In the genomic region with DNA sequence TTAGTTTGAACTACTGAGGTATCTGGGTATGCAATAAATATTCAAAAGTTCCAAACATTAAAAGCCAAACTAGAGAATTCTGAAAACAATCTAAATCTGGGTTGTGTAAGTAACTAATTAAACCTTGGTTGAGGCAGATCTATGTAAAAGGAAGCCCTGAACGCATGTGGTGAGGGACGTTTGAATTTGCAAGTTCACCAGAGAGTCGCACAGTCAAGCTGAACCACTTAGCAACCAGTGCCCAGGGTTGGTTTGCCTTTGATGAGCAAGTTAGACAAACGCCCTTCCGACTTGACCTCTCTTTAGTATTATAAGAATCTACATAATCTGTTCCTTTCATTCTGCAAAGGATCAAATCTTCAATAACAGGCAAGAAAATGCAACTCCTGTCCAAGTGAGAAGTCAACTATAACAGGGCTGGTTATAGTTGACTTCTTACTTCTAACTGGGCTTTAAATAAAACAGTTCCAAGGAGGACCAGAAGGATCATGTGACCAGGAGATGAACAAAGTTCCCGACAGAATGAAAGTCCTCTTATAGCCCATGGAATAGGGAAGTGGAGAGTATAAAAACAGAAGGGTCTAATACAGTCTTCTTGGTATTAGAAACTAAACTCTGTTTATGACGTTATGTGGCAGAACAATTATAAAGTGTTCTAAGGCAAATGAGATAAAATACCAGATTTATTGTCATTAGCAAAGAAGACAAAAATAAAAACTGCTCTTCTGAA, we compare ENCODE assay signal across 1 cellular context.
TF ChIP-seq lines count a peak whose summit lies in the region.

No MANE protein-coding gene starts in this region.

TF ChIP-seq in HepG2, 621 proteins besides CTCF, POLR2A, EP300 and RAD21:
- TF ChIP-seq RFXANK (CRISPR knock-in tag; IDR thresholded peaks at IDR 0.05) (no peak), TAF15 (IDR thresholded peaks at IDR 0.05; ENCODE audit: low read depth, low read length, poor library complexity, severe bottlenecking) (no peak), MIER3 (CRISPR knock-in tag; IDR thresholded peaks at IDR 0.05; ENCODE audit: borderline replicate concordance) (no peak), ZFP82 (CRISPR knock-in tag; IDR thresholded peaks at IDR 0.05; ENCODE audit: borderline replicate concordance) (no peak), SCMH1 (CRISPR knock-in tag; IDR thresholded peaks at IDR 0.05; ENCODE audit: borderline replicate concordance) (no peak), ZFP36L1 (CRISPR knock-in tag; IDR thresholded peaks at IDR 0.05) (no peak), DNMT3B (CRISPR knock-in tag; conservative IDR thresholded peaks at IDR 0.05) (no peak), PHF5A (CRISPR knock-in tag; IDR thresholded peaks at IDR 0.05; ENCODE audit: low read depth, unreplicated experiment) (no peak), PLSCR1 (CRISPR knock-in tag; IDR thresholded peaks at IDR 0.05; ENCODE audit: borderline replicate concordance) (no peak), U2AF2 (IDR thresholded peaks at IDR 0.05; ENCODE audit: low read depth, low read length) (no peak), ZNF143 (CRISPR knock-in tag; IDR thresholded peaks at IDR 0.05) (no peak)
- TF ChIP-seq, protein P1, sequence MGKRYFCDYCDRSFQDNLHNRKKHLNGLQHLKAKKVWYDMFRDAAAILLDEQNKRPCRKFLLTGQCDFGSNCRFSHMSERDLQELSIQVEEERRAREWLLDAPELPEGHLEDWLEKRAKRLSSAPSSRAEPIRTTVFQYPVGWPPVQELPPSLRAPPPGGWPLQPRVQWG (CRISPR knock-in tag; IDR thresholded peaks at IDR 0.05; ENCODE audit: borderline replicate concordance, low read depth): no peak
- TF ChIP-seq, protein P2, sequence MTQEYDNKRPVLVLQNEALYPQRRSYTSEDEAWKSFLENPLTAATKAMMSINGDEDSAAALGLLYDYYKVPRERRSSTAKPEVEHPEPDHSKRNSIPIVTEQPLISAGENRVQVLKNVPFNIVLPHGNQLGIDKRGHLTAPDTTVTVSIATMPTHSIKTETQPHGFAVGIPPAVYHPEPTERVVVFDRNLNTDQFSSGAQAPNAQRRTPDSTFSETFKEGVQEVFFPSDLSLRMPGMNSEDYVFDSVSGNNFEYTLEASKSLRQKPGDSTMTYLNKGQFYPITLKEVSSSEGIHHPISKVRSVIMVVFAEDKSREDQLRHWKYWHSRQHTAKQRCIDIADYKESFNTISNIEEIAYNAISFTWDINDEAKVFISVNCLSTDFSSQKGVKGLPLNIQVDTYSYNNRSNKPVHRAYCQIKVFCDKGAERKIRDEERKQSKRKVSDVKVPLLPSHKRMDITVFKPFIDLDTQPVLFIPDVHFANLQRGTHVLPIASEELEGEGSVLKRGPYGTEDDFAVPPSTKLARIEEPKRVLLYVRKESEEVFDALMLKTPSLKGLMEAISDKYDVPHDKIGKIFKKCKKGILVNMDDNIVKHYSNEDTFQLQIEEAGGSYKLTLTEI (CRISPR knock-in tag; conservative IDR thresholded peaks at IDR 0.05): no peak
- TF ChIP-seq, protein P3, sequence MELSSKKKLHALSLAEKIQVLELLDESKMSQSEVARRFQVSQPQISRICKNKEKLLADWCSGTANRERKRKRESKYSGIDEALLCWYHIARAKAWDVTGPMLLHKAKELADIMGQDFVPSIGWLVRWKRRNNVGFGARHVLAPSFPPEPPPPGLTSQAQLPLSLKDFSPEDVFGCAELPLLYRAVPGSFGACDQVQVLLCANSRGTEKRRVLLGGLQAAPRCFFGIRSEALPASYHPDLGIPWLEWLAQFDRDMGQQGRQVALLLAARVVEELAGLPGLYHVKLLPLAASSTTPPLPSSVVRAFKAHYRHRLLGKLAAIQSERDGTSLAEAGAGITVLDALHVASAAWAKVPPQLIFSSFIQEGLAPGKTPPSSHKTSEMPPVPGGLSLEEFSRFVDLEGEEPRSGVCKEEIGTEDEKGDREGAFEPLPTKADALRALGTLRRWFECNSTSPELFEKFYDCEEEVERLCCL (CRISPR knock-in tag; IDR thresholded peaks at IDR 0.05; ENCODE audit: borderline replicate concordance): no peak
- TF ChIP-seq, protein P4, sequence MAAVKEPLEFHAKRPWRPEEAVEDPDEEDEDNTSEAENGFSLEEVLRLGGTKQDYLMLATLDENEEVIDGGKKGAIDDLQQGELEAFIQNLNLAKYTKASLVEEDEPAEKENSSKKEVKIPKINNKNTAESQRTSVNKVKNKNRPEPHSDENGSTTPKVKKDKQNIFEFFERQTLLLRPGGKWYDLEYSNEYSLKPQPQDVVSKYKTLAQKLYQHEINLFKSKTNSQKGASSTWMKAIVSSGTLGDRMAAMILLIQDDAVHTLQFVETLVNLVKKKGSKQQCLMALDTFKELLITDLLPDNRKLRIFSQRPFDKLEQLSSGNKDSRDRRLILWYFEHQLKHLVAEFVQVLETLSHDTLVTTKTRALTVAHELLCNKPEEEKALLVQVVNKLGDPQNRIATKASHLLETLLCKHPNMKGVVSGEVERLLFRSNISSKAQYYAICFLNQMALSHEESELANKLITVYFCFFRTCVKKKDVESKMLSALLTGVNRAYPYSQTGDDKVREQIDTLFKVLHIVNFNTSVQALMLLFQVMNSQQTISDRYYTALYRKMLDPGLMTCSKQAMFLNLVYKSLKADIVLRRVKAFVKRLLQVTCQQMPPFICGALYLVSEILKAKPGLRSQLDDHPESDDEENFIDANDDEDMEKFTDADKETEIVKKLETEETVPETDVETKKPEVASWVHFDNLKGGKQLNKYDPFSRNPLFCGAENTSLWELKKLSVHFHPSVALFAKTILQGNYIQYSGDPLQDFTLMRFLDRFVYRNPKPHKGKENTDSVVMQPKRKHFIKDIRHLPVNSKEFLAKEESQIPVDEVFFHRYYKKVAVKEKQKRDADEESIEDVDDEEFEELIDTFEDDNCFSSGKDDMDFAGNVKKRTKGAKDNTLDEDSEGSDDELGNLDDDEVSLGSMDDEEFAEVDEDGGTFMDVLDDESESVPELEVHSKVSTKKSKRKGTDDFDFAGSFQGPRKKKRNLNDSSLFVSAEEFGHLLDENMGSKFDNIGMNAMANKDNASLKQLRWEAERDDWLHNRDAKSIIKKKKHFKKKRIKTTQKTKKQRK (IDR thresholded peaks at IDR 0.05; ENCODE audit: low read length): no peak
